Comparison of ENCODE assay signal across 13 cellular contexts in genomic region chr2:134491796-134492441, GRCh38.
DNase-seq lines count a peak whose midpoint lies in the region; ATAC-seq, FAIRE-seq and TF ChIP-seq lines count a peak whose summit lies in the region.
"Had no signal": no experiment of that assay in that cellular context is flagged by ENCODE, and none has a peak within 500 bp of the region (broad histone marks: within the 10 kb centered on the region; RNA-seq: fewer than 3 reads in every experiment).

No MANE protein-coding gene starts in this region.

- peak; percentile 41 for TF ChIP-seq CTCF in bronchial epithelial cell (IDR thresholded peaks at IDR 0.05; ENCODE audit: insufficient read depth, low read length, severe bottlenecking)

- no peak for FAIRE-seq in bronchial epithelial cell (lab: Jason Lieb, UNC)
- FAIRE-seq: GM12891 had no signal

- ATAC-seq in HG03342 (IDR thresholded peaks at IDR 0.05; ENCODE audit: unreplicated experiment) (no peak), GM21825 (IDR thresholded peaks at IDR 0.05; ENCODE audit: unreplicated experiment) (no peak)

- DNase-seq in HT1080 (ENCODE audit: low read depth) (peak; percentile 37), NCI-H2227 treated with DMSO at 0.1 percent for 48 hours (lab: John Stamatoyannopoulos, UW) (peak; percentile 18), bronchial epithelial cell (ENCODE audit: low read depth) (peak; percentile 37), renal cortical epithelial cell (ENCODE audit: low read depth) (peak; percentile 28), AG20443 (ENCODE audit: low spot score) (no peak)
- DNase-seq in stimulated activated CD4-positive, alpha-beta T cell treated with anti-CD3 and anti-CD28 coated beads, Interleukin-15, amount 100 ng/mL, for 24 hours = no peak
- DNase-seq: activated CD8-positive, alpha-beta memory T cell treated with anti-CD3 and anti-CD28 coated beads, Interleukin-2, amount 50 U/mL, for 48 hours; effector CD8-positive, alpha-beta T cell; kidney glomerular epithelial cell; stimulated activated CD4-positive, alpha-beta T cell treated with anti-CD3 and anti-CD28 coated beads, Interleukin-4, amount 100 ng/mL, for 4 hours had no signal

- no peaks in the 10 kb centered on the region for H3K36me3 ChIP-seq in bronchial epithelial cell (ENCODE audit: control insufficient read depth, insufficient read depth, low read length)

- H3K27me3 ChIP-seq in bronchial epithelial cell (ENCODE audit: control insufficient read depth, insufficient read depth, low read length) = no peaks in the 10 kb centered on the region

- H3K4me3 ChIP-seq in bronchial epithelial cell (ENCODE audit: low read depth, low read length) = no peak overlapping the region

Comparison
In these comparisons a context has a peak if more than half of its experiments do, and no peak if none do; other contexts are left out.
1. DNase-seq: peak in HT1080 (single experiment), NCI-H2227 treated with DMSO at 0.1 percent for 48 hours (single experiment), bronchial epithelial cell (single experiment) and renal cortical epithelial cell (single experiment); none in AG20443 (single experiment) and stimulated activated CD4-positive, alpha-beta T cell treated with anti-CD3 and anti-CD28 coated beads, Interleukin-15, amount 100 ng/mL, for 24 hours (single experiment).